ENCODE assay signal across 8 cellular contexts in genomic region chr19:23395041-23395721, GRCh38. TPM values are rescaled to one million over a fixed set of nuclear protein-coding genes. Genes with fewer than 3 reads are reported as not detected.
A peak's percentile ranks its signal among the peaks of the same experiment; 100 is the strongest.
DNase-seq lines count a peak whose midpoint lies in the region; ATAC-seq and TF ChIP-seq lines count a peak whose summit lies in the region.

ZNF91 (minus strand) TSS chr19:23395471; CDS start chr19:23395354, 117 bp downstream.

- peaks cover 48% of the 10 kb centered on the region for H3K36me3 Mint-ChIP-seq in activated T-helper 2 cell treated with anti-CD3 and anti-CD28 coated beads, Interferon-gamma antibody, Interleukin-2, Interleukin-4, amounts not matched to agents 10 μg/mL and 5 μg/mL and 100 μg/mL, durations not matched to agents 14 hours and 24 hours and 36 hours (ENCODE audit: low read depth)
- no peaks in the 10 kb centered on the region for H3K36me3 Mint-ChIP-seq in natural killer cell

- H3K9me3 Mint-ChIP-seq in activated T-helper 2 cell treated with anti-CD3 and anti-CD28 coated beads, Interferon-gamma antibody, Interleukin-2, Interleukin-4, amounts not matched to agents 10 μg/mL and 5 μg/mL and 100 μg/mL, durations not matched to agents 14 hours and 24 hours and 36 hours: peaks cover 47% of the 10 kb centered on the region
- H3K9me3 Mint-ChIP-seq in natural killer cell: no peaks in the 10 kb centered on the region

- peaks cover 24% of the 10 kb centered on the region for H3K36me3 ChIP-seq in HUES64 (ENCODE audit: insufficient read depth, low read length)

- H3K9ac ChIP-seq in HUES64 (ENCODE audit: low read depth, low read length): peak within 1 kb of the TSS; percentile 98

- H3K27ac ChIP-seq in HUES64 (ENCODE audit: low read depth, low read length): peak within 1 kb of the TSS; percentile 94

- intact Hi-C loops in activated T-helper 2 cell treated with anti-CD3 and anti-CD28 coated beads, Interferon-gamma antibody, Interleukin-2, Interleukin-4, amounts not matched to agents 10 μg/mL and 5 μg/mL and 100 μg/mL, durations not matched to agents 14 hours and 24 hours and 36 hours (cut with micrococcal nuclease): loop anchor here (10.0 kb wide), 2 partner anchors 120 to 360 kb away; partner anchors contain the start of gene ZNF681
- intact Hi-C loops in natural killer cell (cut with micrococcal nuclease): loop anchor here (1.0 to 2.0 kb wide), 3 partner anchors 16 to 144 kb away; partner anchors contain the start of gene ZNF724

- H3K9me3 ChIP-seq in HUES64 (ENCODE audit: insufficient read depth, low read depth, low read length): no peaks in the 10 kb centered on the region

- no peaks in the 10 kb centered on the region for H3K4me1 Mint-ChIP-seq in activated T-helper 2 cell treated with anti-CD3 and anti-CD28 coated beads, Interferon-gamma antibody, Interleukin-2, Interleukin-4, amounts not matched to agents 10 μg/mL and 5 μg/mL and 100 μg/mL, durations not matched to agents 14 hours and 24 hours and 36 hours (ENCODE audit: low read depth)
- H3K4me1 Mint-ChIP-seq in natural killer cell: peaks cover 37% of the 10 kb centered on the region in 2 donors

- peak within 1 kb of the TSS; percentile 98 for H3K27ac Mint-ChIP-seq in activated T-helper 2 cell treated with anti-CD3 and anti-CD28 coated beads, Interferon-gamma antibody, Interleukin-2, Interleukin-4, amounts not matched to agents 10 μg/mL and 5 μg/mL and 100 μg/mL, durations not matched to agents 14 hours and 24 hours and 36 hours
- H3K27ac Mint-ChIP-seq in natural killer cell: peak within 1 kb of the TSS; percentile 96 to 99

- peaks cover 19% of the 10 kb centered on the region for H3K4me1 ChIP-seq in HUES64 (ENCODE audit: insufficient read depth, low read length)

- peak; percentile 99 for ATAC-seq in GM21447 (IDR thresholded peaks at IDR 0.05; ENCODE audit: unreplicated experiment)
- ATAC-seq in natural killer cell: peak; percentile 90 to 98 (median 93)

- H3K27me3 Mint-ChIP-seq in activated T-helper 2 cell treated with anti-CD3 and anti-CD28 coated beads, Interferon-gamma antibody, Interleukin-2, Interleukin-4, amounts not matched to agents 10 μg/mL and 5 μg/mL and 100 μg/mL, durations not matched to agents 14 hours and 24 hours and 36 hours (ENCODE audit: low read depth): no peaks in the 10 kb centered on the region
- H3K27me3 Mint-ChIP-seq in natural killer cell (ENCODE audit: low read depth in 2 of 2): no peaks in the 10 kb centered on the region

- peak; percentile 99 for DNase-seq in DMS 273 (lab: John Stamatoyannopoulos, UW; ENCODE audit: unreplicated experiment)
- DNase-seq in RPMI7951 (ENCODE audit: low read depth): peak; percentile 98
- DNase-seq in activated T-helper 2 cell treated with anti-CD3 and anti-CD28 coated beads, Interferon-gamma antibody, Interleukin-2, Interleukin-4, amounts not matched to agents 10 μg/mL and 5 μg/mL and 100 μg/mL, durations not matched to agents 14 hours and 24 hours and 36 hours (ENCODE audit: low spot score): peak; percentile 89
- DNase-seq in fibroblast of peridontal ligament (ENCODE audit: extremely low read depth): peak; percentile 97
- DNase-seq in natural killer cell: peak; percentile 90
- DNase-seq in stimulated activated naive CD4-positive, alpha-beta T cell treated with Interleukin-2 at 50 U/mL for 16 hours (lab: John Stamatoyannopoulos, UW): peak; percentile 92

- under 1% methylated on average over 32 of the region's 32 CpGs for WGBS in HUES64

- no peaks in the 10 kb centered on the region for H3K27me3 ChIP-seq in HUES64 (ENCODE audit: insufficient read depth, low read length)

- no peak for TF ChIP-seq CTCF in natural killer cell (IDR thresholded peaks at IDR 0.05)

- peak within 1 kb of the TSS; percentile 97 for H3K4me3 Mint-ChIP-seq in activated T-helper 2 cell treated with anti-CD3 and anti-CD28 coated beads, Interferon-gamma antibody, Interleukin-2, Interleukin-4, amounts not matched to agents 10 μg/mL and 5 μg/mL and 100 μg/mL, durations not matched to agents 14 hours and 24 hours and 36 hours (ENCODE audit: low read depth)
- peak within 1 kb of the TSS; percentile 98 for H3K4me3 Mint-ChIP-seq in natural killer cell

- peak within 1 kb of the TSS; percentile 91 for H3K4me3 ChIP-seq in HUES64 (ENCODE audit: low read length)

RNA-seq across cellular contexts. Expression of gene ZNF91, which starts in this region (rescaled TPM):
- 17.2 TPM for polyA plus RNA-seq in HUES64 (2013, experiment 1 of 2)
- 22.8 TPM for polyA plus RNA-seq in HUES64 (2013, experiment 2 of 2)
- 16.9 and 27.0 TPM in 2 replicates for total RNA-seq in RPMI7951 (2014; rRNA removed; shearing (Covaris generic))
- 26.5 and 27.2 TPM in 2 replicates for total RNA-seq in activated T-helper 2 cell treated with anti-CD3 and anti-CD28 coated beads, Interferon-gamma antibody, Interleukin-2, Interleukin-4, amounts not matched to agents 10 μg/mL and 5 μg/mL and 100 μg/mL, durations not matched to agents 14 hours and 24 hours and 36 hours
- total RNA-seq in natural killer cell: 100 to 1,000 TPM in 1 of 3 donors, 10 to 100 TPM in 2; 92.3 to 144 (median 96.7) TPM

Comparison
In these comparisons a context has a peak if more than half of its experiments do, and no peak if none do; other contexts are left out.
1. Peak in every context shown above with its lines: DNase-seq, ATAC-seq, H3K4me3 ChIP-seq and H3K27ac ChIP-seq.